In the genomic region with DNA sequence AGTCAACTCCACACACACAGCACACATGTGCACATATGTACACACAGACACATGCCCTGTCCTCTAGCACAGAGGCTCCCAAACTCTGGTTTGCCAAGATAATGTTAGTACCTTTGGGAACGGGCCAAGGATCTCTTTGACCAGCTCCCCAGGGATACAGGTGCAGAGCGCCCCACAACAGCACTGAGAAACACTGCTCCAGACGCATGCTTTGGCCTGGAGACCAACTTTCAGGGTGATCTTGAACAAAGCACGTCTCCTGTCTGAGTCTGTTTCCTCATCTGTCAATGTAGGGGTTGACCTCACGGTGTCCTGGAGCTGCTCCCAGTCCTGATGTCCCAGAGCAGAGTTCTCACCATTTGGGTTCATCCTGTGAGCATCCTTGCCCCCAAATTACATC, we compare ENCODE assay signal across 16 cellular contexts. TPM values are rescaled to one million over a fixed set of nuclear protein-coding genes. Genes with fewer than 3 reads are reported as not detected.
A peak's percentile ranks its signal among the peaks of the same experiment; 100 is the strongest.
DNase-seq lines count a peak whose midpoint lies in the region; ATAC-seq and TF ChIP-seq lines count a peak whose summit lies in the region.
"Had no signal": no experiment of that assay in that cellular context is flagged by ENCODE, and none has a peak within 500 bp of the region (broad histone marks: within the 10 kb centered on the region; RNA-seq: fewer than 3 reads in every experiment).

No MANE protein-coding gene starts in this region.

- H3K27me3 Mint-ChIP-seq in CD4-positive, alpha-beta T cell = peaks cover 4% of the 10 kb centered on the region

- no peaks in the 10 kb centered on the region for H3K4me1 Mint-ChIP-seq in CD4-positive, alpha-beta T cell (ENCODE audit: low read depth)

- intact Hi-C loops in posterior vena cava (cut with DNase I) = no loop called here
- intact Hi-C loops in CD4-positive, alpha-beta T cell (cut with DNase I, micrococcal nuclease) = no loop called here

- DNase-seq in activated effector memory CD4-positive, alpha-beta T cell treated with anti-CD3 and anti-CD28 coated beads, Interleukin-2, amount 50 U/mL, for 16 hours = peak; percentile 28
- DNase-seq in activated effector memory CD4-positive, alpha-beta T cell treated with Interleukin-2 at 50 U/mL for 16 hours = no peak
- DNase-seq in ecto neural progenitor cell (ENCODE audit: low spot score) = peak; percentile 29
- peak; percentile 56 for DNase-seq in posterior vena cava (ENCODE audit: low spot score)
- no peak for DNase-seq in NCI-H510A (lab: John Stamatoyannopoulos, UW)
- DNase-seq in CD4-positive, alpha-beta T cell = no peak
- DNase-seq: 8988T; AML-193; Calu3; CD4-positive, CD25-positive, alpha-beta regulatory T cell; DMS79; GM23248 had no signal

- CTCF ChIA-PET in CD4-positive, alpha-beta T cell (lab: Charles Lee) = no interaction called here

- peaks cover 23% of the 10 kb centered on the region for H3K36me3 Mint-ChIP-seq in CD4-positive, alpha-beta T cell (ENCODE audit: low read depth)

- no peak for ATAC-seq in HG03378 (IDR thresholded peaks at IDR 0.05; ENCODE audit: unreplicated experiment)
- no peak for ATAC-seq in CD4-positive, alpha-beta T cell (ENCODE audit: poor library complexity)
- ATAC-seq: GM12878 had no signal

- POLR2A ChIA-PET in CD4-positive, alpha-beta T cell (lab: Charles Lee) = no interaction called here

- H3K9me3 ChIP-seq in CD4-positive, alpha-beta T cell (ENCODE audit: control insufficient read depth, low read length) = no peaks in the 10 kb centered on the region
- H3K9me3 ChIP-seq: BLaER1 treated with 17β-estradiol and CSF1 and Interleukin-3, amounts not matched to agents 10 nM and 100 nM had no signal

- no peak overlapping the region for H3K27ac ChIP-seq in CD4-positive, alpha-beta T cell (ENCODE audit: low read depth, low read length)
- H3K27ac ChIP-seq: BLaER1 treated with 17β-estradiol and CSF1 and Interleukin-3, amounts not matched to agents 10 nM and 100 nM; GM23248 had no signal

- H3K4me3 Mint-ChIP-seq in CD4-positive, alpha-beta T cell = no peak overlapping the region
- H3K4me3 Mint-ChIP-seq: CD4-positive, CD25-positive, alpha-beta regulatory T cell had no signal

- TF ChIP-seq CTCF in CD4-positive, alpha-beta T cell (IDR thresholded peaks at IDR 0.05) = no peak

- no peaks in the 10 kb centered on the region for H3K9me3 Mint-ChIP-seq in CD4-positive, alpha-beta T cell
- H3K9me3 Mint-ChIP-seq: CD4-positive, CD25-positive, alpha-beta regulatory T cell had no signal

- no peaks in the 10 kb centered on the region for H3K27me3 ChIP-seq in CD4-positive, alpha-beta T cell (ENCODE audit: control insufficient read depth, insufficient read depth, low read length)
- H3K27me3 ChIP-seq: BLaER1 treated with 17β-estradiol and CSF1 and Interleukin-3, amounts not matched to agents 10 nM and 100 nM had no signal

- no peak overlapping the region for H3K27ac Mint-ChIP-seq in CD4-positive, alpha-beta T cell
- H3K27ac Mint-ChIP-seq: CD4-positive, CD25-positive, alpha-beta regulatory T cell had no signal

RNA-seq across cellular contexts. Expression of gene SKOR1, which starts 15.9 kb away (rescaled TPM):
- under 1 TPM; 0.51 to 0.76 TPM for total RNA-seq in posterior vena cava
- total RNA-seq in CD4-positive, alpha-beta T cell = 1 to 10 TPM; 1.8 to 2.2 TPM

RNA-seq across cellular contexts. Expression of gene RNU6-1, which starts 30.4 kb away (rescaled TPM):
- total RNA-seq in posterior vena cava = not detected
- total RNA-seq in CD4-positive, alpha-beta T cell = not detected
- total RNA-seq: Calu3; CD4-positive, CD25-positive, alpha-beta regulatory T cell; G401; GM12878; GM23248 had no signal

Comparison
In these comparisons a context has a peak if more than half of its experiments do, and no peak if none do; other contexts are left out.
1. DNase-seq: peak in activated effector memory CD4-positive, alpha-beta T cell treated with anti-CD3 and anti-CD28 coated beads, Interleukin-2, amount 50 U/mL, for 16 hours (single experiment), ecto neural progenitor cell (single experiment) and posterior vena cava (single experiment); none in activated effector memory CD4-positive, alpha-beta T cell treated with Interleukin-2 at 50 U/mL for 16 hours (single experiment), NCI-H510A (single experiment) and CD4-positive, alpha-beta T cell (0 of 10).